16 cellular contexts compared by ENCODE assay signal in the genomic region with DNA sequence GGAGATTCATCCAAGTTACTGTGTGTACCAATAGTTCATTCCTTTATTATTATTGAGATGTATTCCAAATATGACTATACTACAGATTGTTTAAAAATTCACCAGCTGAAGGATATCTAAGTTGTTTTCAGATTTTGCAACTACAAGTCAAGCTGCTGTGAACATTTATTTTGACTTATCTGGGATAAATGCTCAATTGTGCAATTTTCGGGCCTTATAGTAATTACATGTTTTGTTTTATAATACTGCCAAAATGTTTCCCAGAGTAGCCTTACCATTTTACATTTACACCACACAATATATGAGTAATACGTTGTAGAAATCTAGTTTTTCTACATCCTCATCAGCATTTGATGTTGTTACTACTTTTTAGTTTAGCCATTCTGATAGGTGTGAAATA.
DNase-seq lines count a peak whose midpoint lies in the region; ATAC-seq and TF ChIP-seq lines count a peak whose summit lies in the region.
"Had no signal": no experiment of that assay in that cellular context is flagged by ENCODE, and none has a peak within 500 bp of the region (broad histone marks: within the 10 kb centered on the region; RNA-seq: fewer than 3 reads in every experiment).

No MANE protein-coding gene starts in this region.

- H3K36me3 ChIP-seq in neural progenitor cell = no peaks in the 10 kb centered on the region
- H3K36me3 ChIP-seq: HAP-1 had no signal

- TF ChIP-seq CTCF in fibroblast of the aortic adventitia (IDR thresholded peaks at IDR 0.05; ENCODE audit: insufficient read depth, low read length) (no peak), neural progenitor cell (IDR thresholded peaks at IDR 0.05) (no peak)

- no peak for ATAC-seq in activated naive CD4-positive, alpha-beta T cell treated with anti-CD3 and anti-CD28 coated beads, Interleukin-2, amount 50 U/mL, for 72 hours
- no peak for ATAC-seq in HG03457 (IDR thresholded peaks at IDR 0.05; ENCODE audit: unreplicated experiment)
- ATAC-seq: GM12878 had no signal

- H3K79me2 ChIP-seq in neural progenitor cell (ENCODE audit: low read depth) = no peaks in the 10 kb centered on the region

- no peak overlapping the region for H3K4me3 ChIP-seq in fibroblast of the aortic adventitia (ENCODE audit: low read depth, low read length)
- H3K4me3 ChIP-seq in neural progenitor cell = no peak overlapping the region
- H3K4me3 ChIP-seq: GM12878, HAP-1 had no signal

- no peaks in the 10 kb centered on the region for H3K27me3 ChIP-seq in neural progenitor cell

- H3K36me3 Mint-ChIP-seq in neural progenitor cell = no peaks in the 10 kb centered on the region
- H3K36me3 Mint-ChIP-seq in activated naive CD4-positive, alpha-beta T cell treated with anti-CD3 and anti-CD28 coated beads, Interleukin-2, amount 50 U/mL, for 72 hours = no peaks in the 10 kb centered on the region
- H3K36me3 Mint-ChIP-seq: CD4-positive, alpha-beta memory T cell had no signal

- H3K27me3 Mint-ChIP-seq in neural progenitor cell (ENCODE audit: insufficient read depth, low read depth) = no peaks in the 10 kb centered on the region
- H3K27me3 Mint-ChIP-seq: CD4-positive, alpha-beta memory T cell had no signal

- no peaks in the 10 kb centered on the region for H3K9me3 ChIP-seq in neural progenitor cell (ENCODE audit: low read depth)
- H3K9me3 ChIP-seq: HAP-1 had no signal

- no peak overlapping the region for H3K27ac ChIP-seq in neural progenitor cell

- no peak overlapping the region for H3K9ac ChIP-seq in neural progenitor cell

- H3F3A ChIP-seq in neural progenitor cell (ENCODE audit: low read depth) = no peaks in the 10 kb centered on the region

- no peak overlapping the region for H3K27ac Mint-ChIP-seq in neural progenitor cell
- H3K27ac Mint-ChIP-seq in activated naive CD4-positive, alpha-beta T cell treated with anti-CD3 and anti-CD28 coated beads, Interleukin-2, amount 50 U/mL, for 72 hours = no peak overlapping the region
- H3K27ac Mint-ChIP-seq: CD4-positive, alpha-beta memory T cell; HFFc6 had no signal

- peaks cover 3% of the 10 kb centered on the region for H3K9me3 Mint-ChIP-seq in neural progenitor cell
- H3K9me3 Mint-ChIP-seq in activated naive CD4-positive, alpha-beta T cell treated with anti-CD3 and anti-CD28 coated beads, Interleukin-2, amount 50 U/mL, for 72 hours = peaks cover 0 to 2% of the 10 kb centered on the region in 2 donors
- H3K9me3 Mint-ChIP-seq: HFFc6 had no signal

- H3K4me2 ChIP-seq in neural progenitor cell = no peak overlapping the region

- no peaks in the 10 kb centered on the region for H3K4me1 Mint-ChIP-seq in neural progenitor cell

- H3K4me1 ChIP-seq in neural progenitor cell = no peaks in the 10 kb centered on the region

- H3K4me3 Mint-ChIP-seq in neural progenitor cell = no peak overlapping the region
- H3K4me3 Mint-ChIP-seq: CD4-positive, alpha-beta memory T cell; HFFc6 had no signal

- H4K20me1 ChIP-seq in neural progenitor cell (ENCODE audit: low read depth) = no peaks in the 10 kb centered on the region

- DNase-seq in amniotic epithelial cell (ENCODE audit: low read depth) (peak; percentile 9), fibroblast of gingiva (ENCODE audit: low read depth) (peak; percentile 49), fibroblast of the aortic adventitia (ENCODE audit: low read depth) (peak; percentile 14), neural progenitor cell (ENCODE audit: low spot score) (no peak)
- no peak for DNase-seq in activated naive CD4-positive, alpha-beta T cell treated with anti-CD3 and anti-CD28 coated beads, Interleukin-2, amount 50 U/mL, for 72 hours (ENCODE audit: low spot score in 2 of 2)
- DNase-seq: C1 segment of cervical spinal cord; Calu3; CD4-positive, alpha-beta memory T cell; COR-L47; DMS153; DND-41; GOT3; HFFc6 had no signal

- H2AFZ ChIP-seq in neural progenitor cell (replicated peaks) = no peak overlapping the region

Comparison
In these comparisons a context has a peak if more than half of its experiments do, and no peak if none do; other contexts are left out.
1. DNase-seq: peak in amniotic epithelial cell (single experiment), fibroblast of gingiva (single experiment) and fibroblast of the aortic adventitia (single experiment); none in neural progenitor cell (single experiment) and activated naive CD4-positive, alpha-beta T cell treated with anti-CD3 and anti-CD28 coated beads, Interleukin-2, amount 50 U/mL, for 72 hours (0 of 2).